Comparison of ENCODE assay signal across 9 cellular contexts in the genomic region with DNA sequence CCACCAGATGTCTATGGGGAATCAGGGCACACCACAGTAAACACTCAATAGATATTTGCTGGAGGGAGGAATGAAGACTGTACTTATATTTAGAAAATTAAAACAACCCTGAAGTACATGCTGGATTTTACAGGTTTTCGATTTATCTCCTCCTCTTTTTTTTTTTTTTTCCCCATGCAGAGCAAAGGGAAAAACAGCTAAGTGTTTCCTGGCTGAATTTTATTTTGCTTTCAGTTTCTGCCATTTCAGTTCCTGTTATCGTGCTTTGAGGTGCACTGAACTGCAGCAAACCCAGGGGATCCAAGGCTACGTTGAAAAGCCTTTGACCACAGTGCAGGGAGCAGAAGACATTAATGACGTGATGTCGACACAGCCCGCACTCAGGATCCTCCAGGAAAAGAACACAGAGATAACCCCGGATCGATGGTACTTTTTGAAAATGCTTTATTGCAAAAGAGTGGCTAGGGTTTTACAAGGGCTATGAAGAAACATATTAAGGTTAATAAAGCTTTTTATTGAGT. TPM values are rescaled to one million over a fixed set of nuclear protein-coding genes. Genes with fewer than 3 reads are reported as not detected.
DNase-seq lines count a peak whose midpoint lies in the region; ATAC-seq, FAIRE-seq and TF ChIP-seq lines count a peak whose summit lies in the region.
"Had no signal": no experiment of that assay in that cellular context is flagged by ENCODE, and none has a peak within 500 bp of the region (broad histone marks: within the 10 kb centered on the region; RNA-seq: fewer than 3 reads in every experiment).

No MANE protein-coding gene starts in this region.

- CTCF ChIA-PET in activated CD4-positive, alpha-beta T cell treated with anti-CD3 and anti-CD28 coated beads for 36 hours (lab: Charles Lee) = interaction anchor here (0.7 to 1.8 kb wide), 2 partner anchors 108 to 327 kb away, joined by 3 to 7 read pairs; no protein-coding TSS in a partner anchor

- no peaks in the 10 kb centered on the region for H3K9me3 ChIP-seq in keratinocyte (ENCODE audit: control insufficient read depth, low read depth, low read length)

- H3K27ac Mint-ChIP-seq in activated CD4-positive, alpha-beta T cell treated with anti-CD3 and anti-CD28 coated beads for 36 hours = peak overlapping the region; percentile 94
- H3K27ac Mint-ChIP-seq in activated naive CD4-positive, alpha-beta T cell treated with anti-CD3 and anti-CD28 coated beads, Interleukin-2, amount 50 U/mL, for 72 hours = peak overlapping the region; percentile 91 to 96

- no peaks in the 10 kb centered on the region for H3K9me1 ChIP-seq in keratinocyte (ENCODE audit: control insufficient read depth, extremely low read depth, insufficient read depth, low read length)

- H3K79me2 ChIP-seq in keratinocyte (ENCODE audit: control insufficient read depth, insufficient read depth, low read length) = no peaks in the 10 kb centered on the region

- peak; percentile 88 for ATAC-seq in activated CD4-positive, alpha-beta T cell treated with anti-CD3 and anti-CD28 coated beads for 36 hours
- ATAC-seq in HG02763 (IDR thresholded peaks at IDR 0.05; ENCODE audit: unreplicated experiment) = peak; percentile 98
- ATAC-seq in activated naive CD4-positive, alpha-beta T cell treated with anti-CD3 and anti-CD28 coated beads, Interleukin-2, amount 50 U/mL, for 72 hours = peak; percentile 70 to 98

- H3K4me1 Mint-ChIP-seq in activated CD4-positive, alpha-beta T cell treated with anti-CD3 and anti-CD28 coated beads for 36 hours = peaks cover 4% of the 10 kb centered on the region

- POLR2A ChIA-PET in activated CD4-positive, alpha-beta T cell treated with anti-CD3 and anti-CD28 coated beads for 36 hours (lab: Charles Lee) = interaction anchor here (0.5 kb wide), 1 partner anchor 1823 kb away, joined by 3 read pairs; no protein-coding TSS in a partner anchor

- H3K36me3 Mint-ChIP-seq in activated CD4-positive, alpha-beta T cell treated with anti-CD3 and anti-CD28 coated beads for 36 hours (ENCODE audit: low read depth) = no peaks in the 10 kb centered on the region
- H3K36me3 Mint-ChIP-seq in activated naive CD4-positive, alpha-beta T cell treated with anti-CD3 and anti-CD28 coated beads, Interleukin-2, amount 50 U/mL, for 72 hours = no peaks in the 10 kb centered on the region

- H3K27me3 ChIP-seq in keratinocyte (ENCODE audit: control insufficient read depth, extremely low read depth, insufficient read depth, low read length) = no peaks in the 10 kb centered on the region

- no peaks in the 10 kb centered on the region for H3K36me3 ChIP-seq in keratinocyte (ENCODE audit: control insufficient read depth in 2 of 2, extremely low read depth in 1 of 2, insufficient read depth in 2 of 2, low read length in 2 of 2)

- H3K4me3 Mint-ChIP-seq in activated CD4-positive, alpha-beta T cell treated with anti-CD3 and anti-CD28 coated beads for 36 hours = peak overlapping the region; percentile 74

- H3K27ac ChIP-seq in keratinocyte (ENCODE audit: control insufficient read depth, insufficient read depth, low read length) = no peak overlapping the region
- H3K27ac ChIP-seq: C4-2B had no signal

- no peak for FAIRE-seq in keratinocyte (lab: Jason Lieb, UNC)

- H3K4me3 ChIP-seq in keratinocyte (ENCODE audit: control insufficient read depth in 2 of 3, extremely low read depth in 1 of 3, insufficient read depth in 2 of 3, low read depth in 1 of 3, low read length in 3 of 3) = no peak overlapping the region

- peak overlapping the region; percentile 58 for H2AFZ ChIP-seq in keratinocyte (ENCODE audit: control insufficient read depth, low read length)

- no peak overlapping the region for H3K4me2 ChIP-seq in keratinocyte (ENCODE audit: control insufficient read depth, extremely low read depth, insufficient read depth, low read depth, low read length)

- intact Hi-C loops in activated CD4-positive, alpha-beta T cell treated with anti-CD3 and anti-CD28 coated beads for 36 hours (cut with DNase I, micrococcal nuclease) = loop anchor here (2.0 to 10.0 kb wide), 3 partner anchors 36 to 272 kb away; a partner anchor contains a TSS

- peak; percentile 42 for DNase-seq in activated CD4-positive, alpha-beta T cell treated with anti-CD3 and anti-CD28 coated beads for 36 hours
- no peak for DNase-seq in activated CD4-positive, alpha-beta T cell treated with anti-CD3 and anti-CD28 coated beads for 1 hour
- DNase-seq in NCI-H2029 (lab: John Stamatoyannopoulos, UW) (peak; percentile 67), keratinocyte (ENCODE audit: low read depth, low spot score) (no peak), AG08396 (ENCODE audit: low spot score) (no peak)
- DNase-seq in activated naive CD4-positive, alpha-beta T cell treated with anti-CD3 and anti-CD28 coated beads, Interleukin-2, amount 50 U/mL, for 72 hours (ENCODE audit: low spot score in 2 of 2) = peak; percentile 29 to 57
- DNase-seq in stimulated activated CD4-positive, alpha-beta T cell treated with anti-CD3 and anti-CD28 coated beads, Interleukin-4, amount 100 ng/mL, for 48 hours (ENCODE audit: low read depth in 2 of 2) = peak; percentile 2 to 7

- no peaks in the 10 kb centered on the region for H4K20me1 ChIP-seq in keratinocyte (ENCODE audit: control insufficient read depth, extremely low read depth, insufficient read depth, low read length)

- TF ChIP-seq CTCF in keratinocyte (optimal IDR thresholded peaks at IDR 0.05 in 1 of 3, IDR thresholded peaks at IDR 0.05 in 1 of 3, conservative IDR thresholded peaks at IDR 0.05 in 1 of 3; ENCODE audit: extremely low read depth in 1 of 3, insufficient read depth in 2 of 3, low read length in 3 of 3) = no peak

- no peaks in the 10 kb centered on the region for H3K27me3 Mint-ChIP-seq in activated CD4-positive, alpha-beta T cell treated with anti-CD3 and anti-CD28 coated beads for 36 hours

- H3K4me1 ChIP-seq in keratinocyte (ENCODE audit: control insufficient read depth, extremely low read depth, insufficient read depth, low read length) = no peaks in the 10 kb centered on the region

- no peak overlapping the region for H3K9ac ChIP-seq in keratinocyte (ENCODE audit: control insufficient read depth, extremely low read depth, insufficient read depth, low read length)

- dilution Hi-C loops in keratinocyte (cut with MboI; ENCODE audit: extremely low pct_ligation_motif_present, low sequenced_read_pairs) = no loop called here

- no peaks in the 10 kb centered on the region for H3K9me3 Mint-ChIP-seq in activated CD4-positive, alpha-beta T cell treated with anti-CD3 and anti-CD28 coated beads for 36 hours (ENCODE audit: low read depth)
- H3K9me3 Mint-ChIP-seq in activated naive CD4-positive, alpha-beta T cell treated with anti-CD3 and anti-CD28 coated beads, Interleukin-2, amount 50 U/mL, for 72 hours = no peaks in the 10 kb centered on the region

RNA-seq across cellular contexts. Expression of a gene that starts 35.9 kb away (rescaled TPM):
- 1 to 10 TPM; 2.5 to 3.1 TPM for total RNA-seq in activated CD4-positive, alpha-beta T cell treated with anti-CD3 and anti-CD28 coated beads for 36 hours
- total RNA-seq in activated naive CD4-positive, alpha-beta T cell treated with anti-CD3 and anti-CD28 coated beads, Interleukin-2, amount 50 U/mL, for 72 hours = 1 to 10 TPM; 4.4 to 5.9 TPM
- 54.7 to 162 TPM (median 119 TPM) in 3 replicates for polyA plus RNA-seq in keratinocyte
- 41.5 TPM for polyA plus RNA-seq in keratinocyte (2011; ENCODE audit: low read depth)
- 66.6 and 121 TPM in 2 replicates for polyA plus RNA-seq in keratinocyte (2011; cell fraction: cytosol; rRNA removed)
- 60.1 and 70.8 TPM in 2 replicates for polyA plus RNA-seq in keratinocyte (2011; cell fraction: nucleus; rRNA removed)
- 27.8 and 161 TPM in 2 replicates for polyA plus RNA-seq in keratinocyte (2012; ENCODE audit: low replicate concordance)
- 50.9 to 169 TPM (median 73.8 TPM) in 3 replicates for polyA minus RNA-seq in keratinocyte
- polyA minus RNA-seq in keratinocyte (2011; cell fraction: cytosol; rRNA and poly(A)+ RNA removed) = 65.2 TPM
- 25.5 and 44.4 TPM in 2 replicates for polyA minus RNA-seq in keratinocyte (2011; cell fraction: nucleus; rRNA and poly(A)+ RNA removed)

Comparison
In these comparisons a context has a peak if more than half of its experiments do, and no peak if none do; other contexts are left out.
1. DNase-seq: peak in activated CD4-positive, alpha-beta T cell treated with anti-CD3 and anti-CD28 coated beads for 36 hours (single experiment), NCI-H2029 (single experiment), activated naive CD4-positive, alpha-beta T cell treated with anti-CD3 and anti-CD28 coated beads, Interleukin-2, amount 50 U/mL, for 72 hours (2 of 2) and stimulated activated CD4-positive, alpha-beta T cell treated with anti-CD3 and anti-CD28 coated beads, Interleukin-4, amount 100 ng/mL, for 48 hours (2 of 2); none in activated CD4-positive, alpha-beta T cell treated with anti-CD3 and anti-CD28 coated beads for 1 hour (single experiment), keratinocyte (single experiment) and AG08396 (single experiment).
2. Peak in every context shown above with its lines, with median percentiles within 50 percentile points of each other: ATAC-seq.